ENCODE assay signal across 10 cellular contexts in genomic region chrX:119669424-119670037, GRCh38. TPM values are rescaled to one million over a fixed set of nuclear protein-coding genes. Genes with fewer than 3 reads are reported as not detected.
DNase-seq lines count a peak whose midpoint lies in the region; ATAC-seq and TF ChIP-seq lines count a peak whose summit lies in the region.
"Had no signal": no experiment of that assay in that cellular context is flagged by ENCODE, and none has a peak within 500 bp of the region (broad histone marks: within the 10 kb centered on the region; RNA-seq: fewer than 3 reads in every experiment).

No MANE protein-coding gene starts in this region.

- no peak for TF ChIP-seq POLR2A in prostate gland (IDR thresholded peaks at IDR 0.05)

- CTCF ChIA-PET in activated CD4-positive, alpha-beta memory T cell treated with anti-CD3 and anti-CD28 coated beads for 36 hours (lab: Charles Lee) = interaction anchor here (0.9 kb wide), 2 partner anchors 50 to 187 kb away, joined by 3 to 4 read pairs; no protein-coding TSS in a partner anchor
- CTCF ChIA-PET in activated CD4-positive, alpha-beta memory T cell treated with anti-CD3 and anti-CD28 coated beads, Interleukin-2, amount 10 ng/mL, durations not matched to agents 7 days and 5 days (lab: Charles Lee) = interaction anchor here (1.0 kb wide), 1 partner anchor 8 kb away, joined by 3 read pairs; no protein-coding TSS in a partner anchor
- CTCF ChIA-PET in SK-N-SH (lab: Yijun Ruan, JAX) = interaction anchor here (0.7 to 0.8 kb wide), 2 partner anchors 14 to 60 kb away, joined by 3 read pairs; no protein-coding TSS in a partner anchor

- no peak overlapping the region for H3K4me3 Mint-ChIP-seq in activated CD4-positive, alpha-beta memory T cell treated with anti-CD3 and anti-CD28 coated beads for 36 hours
- no peak overlapping the region for H3K4me3 Mint-ChIP-seq in activated CD4-positive, alpha-beta memory T cell treated with anti-CD3 and anti-CD28 coated beads, Interleukin-2, amount 10 ng/mL, durations not matched to agents 7 days and 5 days

- 23% methylated on average over 5 of the region's 6 CpGs for WGBS in SK-N-SH (ENCODE audit: low lambda C conversion rate)
- 83% methylated on average over 6 of the region's 6 CpGs for WGBS in prostate gland

- peaks cover 9% of the 10 kb centered on the region for H3K4me1 Mint-ChIP-seq in activated CD4-positive, alpha-beta memory T cell treated with anti-CD3 and anti-CD28 coated beads for 36 hours (ENCODE audit: low read depth)
- H3K4me1 Mint-ChIP-seq in activated CD4-positive, alpha-beta memory T cell treated with anti-CD3 and anti-CD28 coated beads, Interleukin-2, amount 10 ng/mL, durations not matched to agents 7 days and 5 days = peaks cover 9% of the 10 kb centered on the region

- H3K27me3 ChIP-seq in SK-N-SH (ENCODE audit: insufficient read depth) (peaks cover 11% of the 10 kb centered on the region; the same call in 1 of the 2 replicates), prostate gland (replicated peaks; ENCODE audit: insufficient read depth) (no peaks in the 10 kb centered on the region)
- H3K27me3 ChIP-seq: ovary had no signal

- no peak overlapping the region for H3K4me3 ChIP-seq in SK-N-SH (ENCODE audit: low read depth in 2 of 2, low read length in 1 of 2)
- no peak overlapping the region for H3K4me3 ChIP-seq in prostate gland
- H3K4me3 ChIP-seq: ovary had no signal

- no peaks in the 10 kb centered on the region for H3K79me2 ChIP-seq in SK-N-SH (ENCODE audit: insufficient read depth)

- H2AFZ ChIP-seq in SK-N-SH (ENCODE audit: low read depth) = no peak overlapping the region

- H3K9ac ChIP-seq in SK-N-SH = no peak overlapping the region

- DNase-seq in activated CD4-positive, alpha-beta memory T cell treated with anti-CD3 and anti-CD28 coated beads for 36 hours = no peak
- no peak for DNase-seq in activated CD4-positive, alpha-beta memory T cell treated with anti-CD3 and anti-CD28 coated beads, Interleukin-2, amount 10 ng/mL, durations not matched to agents 7 days and 5 days
- peak; percentile 60 for DNase-seq in SK-N-SH
- DNase-seq in left cardiac atrium = peak; percentile 55
- DNase-seq in sciatic nerve (ENCODE audit: low spot score) = no peak
- no peak for DNase-seq in prostate gland (ENCODE audit: low spot score)
- no peak for DNase-seq in NCI-H1694 treated with DMSO at 0.1 percent for 48 hours (lab: John Stamatoyannopoulos, UW)
- DNase-seq: NCI-H1930, ovary had no signal

- TF ChIP-seq CTCF in SK-N-SH (IDR thresholded peaks at IDR 0.05) = no peak
- TF ChIP-seq CTCF in prostate gland (IDR thresholded peaks at IDR 0.05) = no peak

- no peaks in the 10 kb centered on the region for H3K9me2 ChIP-seq in SK-N-SH

- no peaks in the 10 kb centered on the region for H3F3A ChIP-seq in SK-N-SH (replicated peaks; ENCODE audit: insufficient read depth)

- H3K9me3 ChIP-seq in SK-N-SH = no peaks in the 10 kb centered on the region
- H3K9me3 ChIP-seq in prostate gland = no peaks in the 10 kb centered on the region
- H3K9me3 ChIP-seq: ovary had no signal

- H3K36me3 Mint-ChIP-seq in activated CD4-positive, alpha-beta memory T cell treated with anti-CD3 and anti-CD28 coated beads for 36 hours = peaks cover 17% of the 10 kb centered on the region
- H3K36me3 Mint-ChIP-seq in activated CD4-positive, alpha-beta memory T cell treated with anti-CD3 and anti-CD28 coated beads, Interleukin-2, amount 10 ng/mL, durations not matched to agents 7 days and 5 days (ENCODE audit: low read depth) = peaks cover 34% of the 10 kb centered on the region

- no peaks in the 10 kb centered on the region for H4K20me1 ChIP-seq in SK-N-SH (ENCODE audit: insufficient read depth)

- TF ChIP-seq RAD21 in SK-N-SH (IDR thresholded peaks at IDR 0.05; ENCODE audit: low read length) = peak; percentile 13; the same call in 1 of the 2 replicates

- peaks cover 0 to 36% of the 10 kb centered on the region in 2 experiments; a peak in 1 of 4 replicates for H3K4me1 ChIP-seq in SK-N-SH (ENCODE audit: control insufficient read depth in 1 of 2, insufficient read depth in 2 of 2, low read depth in 1 of 2, low read length in 1 of 2)
- H3K4me1 ChIP-seq in prostate gland (replicated peaks) = no peaks in the 10 kb centered on the region

- H3K27ac Mint-ChIP-seq in activated CD4-positive, alpha-beta memory T cell treated with anti-CD3 and anti-CD28 coated beads for 36 hours = peak overlapping the region; percentile 60
- no peak overlapping the region for H3K27ac Mint-ChIP-seq in activated CD4-positive, alpha-beta memory T cell treated with anti-CD3 and anti-CD28 coated beads, Interleukin-2, amount 10 ng/mL, durations not matched to agents 7 days and 5 days

- H3K36me3 ChIP-seq in SK-N-SH (replicated peaks in 1 of 2; ENCODE audit: control insufficient read depth in 1 of 2, insufficient read depth in 2 of 2, low read length in 1 of 2) (no peaks in the 10 kb centered on the region), prostate gland (no peaks in the 10 kb centered on the region)
- H3K36me3 ChIP-seq: ovary had no signal

- no peaks in the 10 kb centered on the region for H3K9me3 Mint-ChIP-seq in activated CD4-positive, alpha-beta memory T cell treated with anti-CD3 and anti-CD28 coated beads for 36 hours
- no peaks in the 10 kb centered on the region for H3K9me3 Mint-ChIP-seq in activated CD4-positive, alpha-beta memory T cell treated with anti-CD3 and anti-CD28 coated beads, Interleukin-2, amount 10 ng/mL, durations not matched to agents 7 days and 5 days

- ATAC-seq in left cardiac atrium (peak in 1 of 2 donors; percentile 35), sciatic nerve (peak; percentile 64), GM18511 (IDR thresholded peaks at IDR 0.05; ENCODE audit: unreplicated experiment) (no peak)

- POLR2A ChIA-PET in activated CD4-positive, alpha-beta memory T cell treated with anti-CD3 and anti-CD28 coated beads for 36 hours (lab: Charles Lee) = interaction anchor here (0.8 kb wide), 1 partner anchor 21 kb away, joined by 3 read pairs; no protein-coding TSS in a partner anchor
- POLR2A ChIA-PET in activated CD4-positive, alpha-beta memory T cell treated with anti-CD3 and anti-CD28 coated beads, Interleukin-2, amount 10 ng/mL, durations not matched to agents 7 days and 5 days (lab: Charles Lee) = interaction anchor here (0.9 to 1.5 kb wide), 2 partner anchors 9 to 23 kb away, joined by 3 to 4 read pairs; partner anchors contain the start of gene SEPTIN6
- POLR2A ChIA-PET in SK-N-SH (lab: Yijun Ruan, JAX) = interaction anchor here (1.0 to 1.1 kb wide), 3 partner anchors 23 to 122 kb away, joined by 3 to 4 read pairs (median 4); partner anchors contain the start of genes RPL39 and SEPTIN6

- no peak overlapping the region for H3K4me2 ChIP-seq in SK-N-SH

- H3K27me3 Mint-ChIP-seq in activated CD4-positive, alpha-beta memory T cell treated with anti-CD3 and anti-CD28 coated beads for 36 hours = no peaks in the 10 kb centered on the region
- H3K27me3 Mint-ChIP-seq in activated CD4-positive, alpha-beta memory T cell treated with anti-CD3 and anti-CD28 coated beads, Interleukin-2, amount 10 ng/mL, durations not matched to agents 7 days and 5 days = no peaks in the 10 kb centered on the region

- H3K27ac ChIP-seq in SK-N-SH (ENCODE audit: low read depth in 2 of 2, low read length in 1 of 2) = peak overlapping the region; percentile 31 to 81
- H3K27ac ChIP-seq in prostate gland = no peak overlapping the region
- H3K27ac ChIP-seq: ovary had no signal

- intact Hi-C loops in activated CD4-positive, alpha-beta memory T cell treated with anti-CD3 and anti-CD28 coated beads for 36 hours (cut with micrococcal nuclease) = no loop called here
- intact Hi-C loops in left cardiac atrium (cut with DNase I) = no loop called here
- intact Hi-C loops in sciatic nerve (cut with DNase I) = no loop called here
- intact Hi-C loops in prostate gland (cut with DNase I) = no loop called here

- TF ChIP-seq EP300 in SK-N-SH (IDR thresholded peaks at IDR 0.05; ENCODE audit: borderline replicate concordance in 1 of 2, low read depth in 1 of 2, low read length in 1 of 2) = peak in 1 of 2 experiments; percentile 93; a peak in 2 of 4 replicates

TF ChIP-seq in SK-N-SH, 30 proteins besides CTCF, POLR2A, EP300 and RAD21 (continues in another document):
- peak; percentile 98 for TF ChIP-seq MXI1 (IDR thresholded peaks at IDR 0.05; ENCODE audit: low read depth, low read length)
- TF ChIP-seq GATA2 (CRISPR knock-in tag; IDR thresholded peaks at IDR 0.05) = peak; percentile 83
- TF ChIP-seq FOXJ3 (CRISPR knock-in tag; IDR thresholded peaks at IDR 0.05) = peak; percentile 66; the same call in 1 of the 2 replicates
- TF ChIP-seq NFIC (IDR thresholded peaks at IDR 0.05; ENCODE audit: borderline replicate concordance) = no peak
- TF ChIP-seq TCF12 (IDR thresholded peaks at IDR 0.05) = peak; percentile 72
- TF ChIP-seq RCOR1 (IDR thresholded peaks at IDR 0.05; ENCODE audit: low read length) = peak; percentile 70; the same call in 1 of the 2 replicates
- no peak for TF ChIP-seq RXRA (IDR thresholded peaks at IDR 0.05; ENCODE audit: borderline replicate concordance, low read depth)
- TF ChIP-seq POLR2AphosphoS5 (IDR thresholded peaks at IDR 0.05; ENCODE audit: low read depth, low read length) = 0 out of 2 replicates have a peak, but pooled peaks have one; percentile 30
- no peak for TF ChIP-seq EZH2phosphoT487 (IDR thresholded peaks at IDR 0.05; ENCODE audit: borderline replicate concordance, low read depth)
- TF ChIP-seq IRF3 (IDR thresholded peaks at IDR 0.05; ENCODE audit: low read depth, low read length) = no peak
- TF ChIP-seq, protein P1, sequence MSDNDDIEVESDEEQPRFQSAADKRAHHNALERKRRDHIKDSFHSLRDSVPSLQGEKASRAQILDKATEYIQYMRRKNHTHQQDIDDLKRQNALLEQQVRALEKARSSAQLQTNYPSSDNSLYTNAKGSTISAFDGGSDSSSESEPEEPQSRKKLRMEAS (IDR thresholded peaks at IDR 0.05; ENCODE audit: low read depth) = no peak

RNA-seq across cellular contexts. Expression of gene SEPTIN6, which starts 23.4 kb away (rescaled TPM):
- total RNA-seq in activated CD4-positive, alpha-beta memory T cell treated with anti-CD3 and anti-CD28 coated beads for 36 hours = 100 to 1,000 TPM; 154 to 156 TPM
- total RNA-seq in activated CD4-positive, alpha-beta memory T cell treated with anti-CD3 and anti-CD28 coated beads, Interleukin-2, amount 10 ng/mL, durations not matched to agents 7 days and 5 days = 100 to 1,000 TPM; 214 to 219 TPM
- polyA plus RNA-seq in SK-N-SH (2012; rRNA removed) = 33.1 and 36.3 TPM in 2 replicates
- 29.5 and 36.9 TPM in 2 replicates for polyA plus RNA-seq in SK-N-SH (2012; cell fraction: cytosol; rRNA removed)
- 22.0 and 24.7 TPM in 2 replicates for polyA plus RNA-seq in SK-N-SH (2012; cell fraction: nucleus; rRNA removed)
- total RNA-seq in left cardiac atrium (10 to 100 TPM; 10.6 to 19.6 TPM), sciatic nerve (33.0 TPM), prostate gland (100 to 1,000 TPM in 1 of 2 donors, 10 to 100 TPM in 1; 20.5 to 175 TPM)

Comparison
In these comparisons a context has a peak if more than half of its experiments do, and no peak if none do; other contexts are left out.
1. DNase-seq: peak in SK-N-SH (single experiment) and left cardiac atrium (single experiment); none in activated CD4-positive, alpha-beta memory T cell treated with anti-CD3 and anti-CD28 coated beads for 36 hours (single experiment), activated CD4-positive, alpha-beta memory T cell treated with anti-CD3 and anti-CD28 coated beads, Interleukin-2, amount 10 ng/mL, durations not matched to agents 7 days and 5 days (single experiment), sciatic nerve (single experiment), prostate gland (single experiment) and NCI-H1694 treated with DMSO at 0.1 percent for 48 hours (single experiment).
2. H3K27ac ChIP-seq: peak in SK-N-SH (2 of 2); none in prostate gland (0 of 2).